ENCODE assay signal across 1 cellular context in genomic region chr12:26937863-26938659, GRCh38.
A peak's percentile ranks its signal among the peaks of the same experiment; 100 is the strongest.
TF ChIP-seq lines count a peak whose summit lies in the region.

Gene FGFR1OP2, plus strand, starts transcription at chr12:26938470. Its CDS starts 15,689 bp downstream, at chr12:26954159.
Gene INTS13, minus strand, starts transcription at chr12:26937981. Its CDS starts 1,178 bp downstream, at chr12:26936803.

TF ChIP-seq in K562, 482 proteins besides CTCF, POLR2A, EP300 and RAD21 (continued from another document and continues in another):
- TF ChIP-seq CHD7 (IDR thresholded peaks at IDR 0.05; ENCODE audit: low read depth, low read length) (no peak), PREB (CRISPR knock-in tag; IDR thresholded peaks at IDR 0.05) (no peak), ASH1L (IDR thresholded peaks at IDR 0.05; ENCODE audit: borderline replicate concordance, low read depth, partially characterized antibody) (no peak), POLR2B (IDR thresholded peaks at IDR 0.05; ENCODE audit: low read depth, partially characterized antibody) (peak; percentile 91), ZNF239 (CRISPR knock-in tag; IDR thresholded peaks at IDR 0.05) (no peak), HDAC2 (IDR thresholded peaks at IDR 0.05) (0 out of 2 replicates have a peak, but pooled peaks have one; percentile 56), TRIM28 (IDR thresholded peaks at IDR 0.05) (no peak), ZBTB33 (CRISPR knock-in tag; IDR thresholded peaks at IDR 0.05) (no peak), NFIC (IDR thresholded peaks at IDR 0.05) (peak; percentile 45), NEUROD1 (IDR thresholded peaks at IDR 0.05; ENCODE audit: borderline replicate concordance, low read depth, low read length, partially characterized antibody) (no peak), MXD1 (CRISPR knock-in tag; IDR thresholded peaks at IDR 0.05; ENCODE audit: borderline replicate concordance, poor library complexity, severe bottlenecking) (no peak), FOXM1 (IDR thresholded peaks at IDR 0.05; ENCODE audit: low read depth) (no peak), FOXM1 (CRISPR knock-in tag; IDR thresholded peaks at IDR 0.05; ENCODE audit: low read depth) (peak; percentile 69; the same call in 1 of the 2 replicates), NRF1 (conservative IDR thresholded peaks at IDR 0.05 in 1 of 2, IDR thresholded peaks at IDR 0.05 in 1 of 2) (peak; percentile 99), L3MBTL2 (IDR thresholded peaks at IDR 0.05) (no peak), PTTG1 (tag; IDR thresholded peaks at IDR 0.05; ENCODE audit: low read depth) (no peak), SRSF9 (IDR thresholded peaks at IDR 0.05; ENCODE audit: borderline replicate concordance, low read depth, low read length) (no peak), TAF7 (tag; IDR thresholded peaks at IDR 0.05) (peak; percentile 84), SMAD4 (CRISPR knock-in tag; conservative IDR thresholded peaks at IDR 0.05) (peak; percentile 63; the same call in 1 of the 2 replicates), EP400 (IDR thresholded peaks at IDR 0.05) (peak; percentile 67; the same call in 1 of the 2 replicates), PBX2 (CRISPR knock-in tag; IDR thresholded peaks at IDR 0.05; ENCODE audit: low read depth) (no peak), PBX2 (tag; conservative IDR thresholded peaks at IDR 0.05; ENCODE audit: low read depth) (no peak), ZNF445 (CRISPR knock-in tag; IDR thresholded peaks at IDR 0.05; ENCODE audit: low read depth) (no peak), POLR2H (tag; IDR thresholded peaks at IDR 0.05; ENCODE audit: low read depth) (peak; percentile 91), ZNF778 (CRISPR knock-in tag; IDR thresholded peaks at IDR 0.05) (no peak), MEF2D (tag; conservative IDR thresholded peaks at IDR 0.05; ENCODE audit: low read depth) (no peak), ZNF24 (IDR thresholded peaks at IDR 0.05) (no peak), TCF7 (IDR thresholded peaks at IDR 0.05; ENCODE audit: borderline replicate concordance) (0 out of 2 replicates have a peak, but pooled peaks have one; percentile 6), KLF16 (IDR thresholded peaks at IDR 0.05) (no peak), MAZ (CRISPR knock-in tag; conservative IDR thresholded peaks at IDR 0.05 in 1 of 2, IDR thresholded peaks at IDR 0.05 in 1 of 2) (0 out of 4 replicates have a peak, but pooled peaks have one; percentile 52 to 55), EGR1 (conservative IDR thresholded peaks at IDR 0.05) (peak; percentile 66), ZBTB1 (CRISPR knock-in tag; IDR thresholded peaks at IDR 0.05; ENCODE audit: borderline replicate concordance, low read depth) (no peak), HCFC1 (IDR thresholded peaks at IDR 0.05; ENCODE audit: low read depth, low read length) (peak; percentile 51), SIN3A (IDR thresholded peaks at IDR 0.05; ENCODE audit: borderline replicate concordance in 2 of 2, control insufficient read depth in 1 of 2, low read depth in 2 of 2, low read length in 2 of 2) (peak; percentile 9 to 38; a peak in 1 of 4 replicates), ZSCAN32 (CRISPR knock-in tag; IDR thresholded peaks at IDR 0.05) (no peak), GATAD2B (IDR thresholded peaks at IDR 0.05; ENCODE audit: borderline replicate concordance) (no peak), ZFP30 (CRISPR knock-in tag; IDR thresholded peaks at IDR 0.05; ENCODE audit: borderline replicate concordance) (no peak), ZBTB26 (CRISPR knock-in tag; IDR thresholded peaks at IDR 0.05) (peak; percentile 76; the same call in 1 of the 2 replicates), KLF13 (tag; IDR thresholded peaks at IDR 0.05; ENCODE audit: borderline replicate concordance, low read depth) (no peak), RAD51 (IDR thresholded peaks at IDR 0.05; ENCODE audit: borderline replicate concordance, low read depth) (no peak), ZBTB8A (IDR thresholded peaks at IDR 0.05; ENCODE audit: partially characterized antibody) (no peak), RBFOX2 (IDR thresholded peaks at IDR 0.05; ENCODE audit: low read depth, low read length) (peak; percentile 98), CREB3L1 (IDR thresholded peaks at IDR 0.05; ENCODE audit: borderline replicate concordance, low read depth) (peak; percentile 80), HNRNPUL1 (IDR thresholded peaks at IDR 0.05; ENCODE audit: low read length) (no peak), ZNF184 (CRISPR knock-in tag; IDR thresholded peaks at IDR 0.05) (no peak), TAF9B (IDR thresholded peaks at IDR 0.05; ENCODE audit: partially characterized antibody) (peak; percentile 32), ZNF311 (CRISPR knock-in tag; IDR thresholded peaks at IDR 0.05) (no peak), ZNF197 (CRISPR knock-in tag; IDR thresholded peaks at IDR 0.05; ENCODE audit: low read depth) (no peak), ZC3H8 (IDR thresholded peaks at IDR 0.05) (no peak)
